23 cellular contexts compared by ENCODE assay signal in genomic region chr9:121943463-121943862, GRCh38.
"Had no signal": no experiment of that assay in that cellular context is flagged by ENCODE, and none has a peak within 500 bp of the region (broad histone marks: within the 10 kb centered on the region; RNA-seq: fewer than 3 reads in every experiment).

No MANE protein-coding gene starts in this region.

- H3K9me3 Mint-ChIP-seq: activated naive CD4-positive, alpha-beta T cell treated with anti-CD3 and anti-CD28 coated beads for 36 hours; activated naive CD8-positive, alpha-beta T cell treated with anti-CD3 and anti-CD28 coated beads, Interleukin-2, amount 50 U/mL, for 24 hours; activated T-helper 17 cell treated with anti-CD3 and anti-CD28 coated beads, Interleukin-2, amount 50 U/mL, for 72 hours; nephron progenitor cell had no signal

- DNase-seq: activated CD4-positive, CD25-positive, alpha-beta regulatory T cell treated with anti-CD3 and anti-CD28 coated beads, Interleukin-2, amount 50 U/mL, for 72 hours; activated naive CD4-positive, alpha-beta T cell treated with anti-CD3 and anti-CD28 coated beads for 36 hours; activated naive CD8-positive, alpha-beta T cell treated with anti-CD3 and anti-CD28 coated beads, Interleukin-2, amount 50 U/mL, for 24 hours; activated T-cell treated with anti-CD3 and anti-CD28 coated beads for 4 hours; aorta; cortex of kidney; effector CD8-positive, alpha-beta T cell; foreskin fibroblast; glutamatergic neuron; hypothalamus; kidney; left ventricle myocardium inferior; mesenchymal stem cell; nephron progenitor cell; occipital lobe; stimulated activated CD4-positive, alpha-beta T cell treated with anti-CD3 and anti-CD28 coated beads, Interleukin-15, amount 100 ng/mL, for 24 hours; stimulated activated CD4-positive, alpha-beta T cell treated with anti-CD3 and anti-CD28 coated beads, Interleukin-4, amount 100 ng/mL, for 1 hour; stimulated activated naive CD4-positive, alpha-beta T cell treated with Interleukin-2 at 50 U/mL for 16 hours; T1000; trophoblast cell had no signal

- H3K27ac ChIP-seq: left ventricle myocardium inferior, right atrium auricular region had no signal

- H3K36me3 ChIP-seq: left ventricle myocardium inferior, right atrium auricular region had no signal

- H3K4me1 ChIP-seq: left ventricle myocardium inferior, right atrium auricular region had no signal

- H3K9me3 ChIP-seq: left ventricle myocardium inferior, right atrium auricular region had no signal

- H3K4me3 ChIP-seq: left ventricle myocardium inferior, right atrium auricular region had no signal

- H3K27me3 ChIP-seq: right atrium auricular region had no signal

- ATAC-seq: activated naive CD8-positive, alpha-beta T cell treated with anti-CD3 and anti-CD28 coated beads, Interleukin-2, amount 50 U/mL, for 24 hours; activated T-helper 17 cell treated with anti-CD3 and anti-CD28 coated beads, Interleukin-2, amount 50 U/mL, for 72 hours had no signal

- H3K4me3 Mint-ChIP-seq: activated naive CD4-positive, alpha-beta T cell treated with anti-CD3 and anti-CD28 coated beads for 36 hours; activated naive CD8-positive, alpha-beta T cell treated with anti-CD3 and anti-CD28 coated beads, Interleukin-2, amount 50 U/mL, for 24 hours; activated T-helper 17 cell treated with anti-CD3 and anti-CD28 coated beads, Interleukin-2, amount 50 U/mL, for 72 hours; nephron progenitor cell had no signal

- H3K27ac Mint-ChIP-seq: activated naive CD4-positive, alpha-beta T cell treated with anti-CD3 and anti-CD28 coated beads for 36 hours; activated naive CD8-positive, alpha-beta T cell treated with anti-CD3 and anti-CD28 coated beads, Interleukin-2, amount 50 U/mL, for 24 hours; activated T-helper 17 cell treated with anti-CD3 and anti-CD28 coated beads, Interleukin-2, amount 50 U/mL, for 72 hours; nephron progenitor cell; progenitor cell of endocrine pancreas had no signal

- H3K4me1 Mint-ChIP-seq: activated naive CD8-positive, alpha-beta T cell treated with anti-CD3 and anti-CD28 coated beads, Interleukin-2, amount 50 U/mL, for 24 hours; activated T-helper 17 cell treated with anti-CD3 and anti-CD28 coated beads, Interleukin-2, amount 50 U/mL, for 72 hours; nephron progenitor cell had no signal

- H3K27me3 Mint-ChIP-seq: activated naive CD8-positive, alpha-beta T cell treated with anti-CD3 and anti-CD28 coated beads, Interleukin-2, amount 50 U/mL, for 24 hours; activated T-helper 17 cell treated with anti-CD3 and anti-CD28 coated beads, Interleukin-2, amount 50 U/mL, for 72 hours had no signal
